Comparison of ENCODE assay signal across 8 cellular contexts in genomic region chr15:39783244-39783820, GRCh38. TPM values are rescaled to one million over a fixed set of nuclear protein-coding genes. Genes with fewer than 3 reads are reported as not detected.
DNase-seq lines count a peak whose midpoint lies in the region; ATAC-seq and TF ChIP-seq lines count a peak whose summit lies in the region.

No MANE protein-coding gene starts in this region.

- H3K27me3 ChIP-seq in mononuclear cell (ENCODE audit: insufficient read depth, low read length), result no peaks in the 10 kb centered on the region

- no peaks in the 10 kb centered on the region for H3K9me3 ChIP-seq in mononuclear cell (ENCODE audit: low read depth, low read length)

- ATAC-seq in HG02623 (IDR thresholded peaks at IDR 0.05; ENCODE audit: unreplicated experiment) (no peak), HG02840 (IDR thresholded peaks at IDR 0.05; ENCODE audit: low FRiP score, unreplicated experiment) (no peak), HG02610 (IDR thresholded peaks at IDR 0.05; ENCODE audit: unreplicated experiment) (no peak)

- POLR2A ChIA-PET in AG04449 (lab: Yijun Ruan, JAX), result no interaction called here

- CTCF ChIA-PET in AG04449 (lab: Yijun Ruan, JAX), result interaction anchor here (1.1 to 2.1 kb wide), 5 partner anchors 10 to 99 kb away, joined by 3 to 9 read pairs (median 5); no protein-coding TSS in a partner anchor

- no peak for TF ChIP-seq CTCF in AG04449 (IDR thresholded peaks at IDR 0.05; ENCODE audit: insufficient read depth, low read length, missing control alignments)

- DNase-seq in AG04449 (ENCODE audit: low read depth, low spot score) (no peak), KBM-7 (peak; percentile 16), HPDE6-E6E7 (ENCODE audit: extremely low spot score) (no peak)
- peak; percentile 9 for DNase-seq in central memory CD4-positive, alpha-beta T cell

- H3K4me3 ChIP-seq in AG04449 (ENCODE audit: low read depth, low read length), result peak overlapping the region; percentile 80
- H3K4me3 ChIP-seq in mononuclear cell (ENCODE audit: low read length), result peak overlapping the region; percentile 63

- in situ Hi-C loops in KBM-7 (cut with MboI; ENCODE audit: low pct_unique_long_range_greater_than_20kb, low sequenced_read_pairs), result loop anchor here (25.0 kb wide), 1 partner anchor 479 kb away; no protein-coding TSS in a partner anchor

- H3K4me1 ChIP-seq in mononuclear cell (ENCODE audit: insufficient read depth, low read length), result peaks cover 20% of the 10 kb centered on the region

RNA-seq across cellular contexts. Expression of gene FSIP1, which starts 0.7 kb away (rescaled TPM):
- 0.94 TPM for total RNA-seq in mononuclear cell

Comparison
In these comparisons a context has a peak if more than half of its experiments do, and no peak if none do; other contexts are left out.
1. DNase-seq: peak in KBM-7 (single experiment) and central memory CD4-positive, alpha-beta T cell (single experiment); none in AG04449 (single experiment) and HPDE6-E6E7 (single experiment).